In the genomic region with DNA sequence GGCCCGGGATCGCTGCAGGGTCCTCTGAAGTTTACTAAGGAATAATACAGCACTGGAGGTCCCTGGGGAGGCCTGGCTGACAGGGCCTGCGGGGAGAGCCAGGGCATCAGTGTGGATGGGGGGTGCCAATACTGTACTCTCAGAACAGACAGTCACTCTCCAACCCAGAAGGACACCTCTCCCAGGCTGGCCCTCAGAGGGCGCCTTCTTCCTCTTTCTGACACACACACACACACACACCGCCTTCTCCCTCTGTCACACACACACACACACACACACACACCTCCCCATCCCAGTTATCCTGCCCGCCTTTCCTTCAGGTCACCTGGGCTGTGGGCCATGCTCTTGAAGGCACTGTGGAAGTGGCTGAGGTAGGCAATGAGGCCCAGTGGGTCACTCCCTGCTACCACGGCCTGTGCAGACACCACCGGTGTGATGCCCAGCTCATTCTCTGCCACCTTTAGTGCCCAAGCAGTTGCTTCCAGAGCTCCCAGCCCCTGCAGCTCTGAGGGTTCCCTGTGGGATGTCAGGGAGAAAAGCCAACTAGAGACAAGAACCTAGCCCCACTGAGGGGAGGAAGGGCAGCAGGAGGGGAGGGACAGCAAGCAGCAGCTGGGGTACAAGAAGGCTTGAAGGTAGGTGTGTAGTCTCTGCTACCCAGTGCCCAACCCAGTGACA, we compare ENCODE assay signal across 12 cellular contexts. TPM values are rescaled to one million over a fixed set of nuclear protein-coding genes. Genes with fewer than 3 reads are reported as not detected.
DNase-seq lines count a peak whose midpoint lies in the region; ATAC-seq and TF ChIP-seq lines count a peak whose summit lies in the region.
"Had no signal": no experiment of that assay in that cellular context is flagged by ENCODE, and none has a peak within 500 bp of the region (broad histone marks: within the 10 kb centered on the region; RNA-seq: fewer than 3 reads in every experiment).

No MANE protein-coding gene starts in this region.

- POLR2A ChIA-PET in activated CD4-positive, alpha-beta T cell treated with anti-CD3 and anti-CD28 coated beads, Interleukin-2, amount 10 ng/mL, durations not matched to agents 7 days and 5 days (lab: Charles Lee): no interaction called here

- peaks cover 3% of the 10 kb centered on the region for H3K9me3 Mint-ChIP-seq in activated CD4-positive, alpha-beta T cell treated with anti-CD3 and anti-CD28 coated beads, Interleukin-2, amount 10 ng/mL, durations not matched to agents 7 days and 5 days
- H3K9me3 Mint-ChIP-seq in stimulated activated effector memory CD8-positive, alpha-beta T cell treated with anti-CD3 and anti-CD28 coated beads, Interleukin-12 subunit alpha, Interleukin-12 subunit beta, amount 100 ng/mL, for 72 hours: no peaks in the 10 kb centered on the region

- peaks cover 44% of the 10 kb centered on the region for H3K4me1 Mint-ChIP-seq in activated CD4-positive, alpha-beta T cell treated with anti-CD3 and anti-CD28 coated beads, Interleukin-2, amount 10 ng/mL, durations not matched to agents 7 days and 5 days
- peaks cover 46% of the 10 kb centered on the region for H3K4me1 Mint-ChIP-seq in stimulated activated effector memory CD8-positive, alpha-beta T cell treated with anti-CD3 and anti-CD28 coated beads, Interleukin-12 subunit alpha, Interleukin-12 subunit beta, amount 100 ng/mL, for 72 hours

- CTCF ChIA-PET in activated CD4-positive, alpha-beta T cell treated with anti-CD3 and anti-CD28 coated beads, Interleukin-2, amount 10 ng/mL, durations not matched to agents 7 days and 5 days (lab: Charles Lee): interaction anchor here (0.5 to 9.1 kb wide), 8 partner anchors 7 to 1510 kb away, joined by 3 to 81 read pairs (median 3); a partner anchor contains a TSS

- no peak for TF ChIP-seq CTCF in choroid plexus epithelial cell (conservative IDR thresholded peaks at IDR 0.05; ENCODE audit: low read depth, low read length)

- ATAC-seq in stimulated activated effector memory CD8-positive, alpha-beta T cell treated with anti-CD3 and anti-CD28 coated beads, Interleukin-12 subunit alpha, Interleukin-12 subunit beta, amount 100 ng/mL, for 72 hours: no peak
- ATAC-seq: left cardiac atrium had no signal

- H3K36me3 Mint-ChIP-seq in activated CD4-positive, alpha-beta T cell treated with anti-CD3 and anti-CD28 coated beads, Interleukin-2, amount 10 ng/mL, durations not matched to agents 7 days and 5 days (ENCODE audit: low read depth): peaks cover 52% of the 10 kb centered on the region
- H3K36me3 Mint-ChIP-seq in stimulated activated effector memory CD8-positive, alpha-beta T cell treated with anti-CD3 and anti-CD28 coated beads, Interleukin-12 subunit alpha, Interleukin-12 subunit beta, amount 100 ng/mL, for 72 hours: peaks cover 45% of the 10 kb centered on the region

- H3K27me3 Mint-ChIP-seq in activated CD4-positive, alpha-beta T cell treated with anti-CD3 and anti-CD28 coated beads, Interleukin-2, amount 10 ng/mL, durations not matched to agents 7 days and 5 days: no peaks in the 10 kb centered on the region

- H3K4me3 Mint-ChIP-seq in activated CD4-positive, alpha-beta T cell treated with anti-CD3 and anti-CD28 coated beads, Interleukin-2, amount 10 ng/mL, durations not matched to agents 7 days and 5 days: no peak overlapping the region
- no peak overlapping the region for H3K4me3 Mint-ChIP-seq in stimulated activated effector memory CD8-positive, alpha-beta T cell treated with anti-CD3 and anti-CD28 coated beads, Interleukin-12 subunit alpha, Interleukin-12 subunit beta, amount 100 ng/mL, for 72 hours

- DNase-seq in activated CD4-positive, alpha-beta T cell treated with anti-CD3 and anti-CD28 coated beads, Interleukin-2, amount 10 ng/mL, durations not matched to agents 7 days and 5 days: no peak
- no peak for DNase-seq in activated CD4-positive, alpha-beta T cell treated with anti-CD3 and anti-CD28 coated beads for 48 hours
- DNase-seq in NCI-H82 (lab: John Stamatoyannopoulos, UW) (peak; percentile 46), choroid plexus epithelial cell (ENCODE audit: low read depth) (peak; percentile 22), middle frontal gyrus (ENCODE audit: extremely low spot score, low spot score) (no peak), NCI-H2196 treated with DMSO at 0.1 percent for 48 hours (lab: John Stamatoyannopoulos, UW; ENCODE audit: unreplicated experiment) (no peak), NCI-H187 treated with DMSO at 0.1 percent for 48 hours (lab: John Stamatoyannopoulos, UW) (no peak)
- peak in 1 of 2 donors; percentile 48 for DNase-seq in stimulated activated effector memory CD8-positive, alpha-beta T cell treated with anti-CD3 and anti-CD28 coated beads, Interleukin-12 subunit alpha, Interleukin-12 subunit beta, amount 100 ng/mL, for 72 hours (ENCODE audit: low spot score in 2 of 2)
- DNase-seq: activated CD4-positive, CD25-positive, alpha-beta regulatory T cell; left cardiac atrium; uterus had no signal

- peak overlapping the region; percentile 72 for H3K27ac Mint-ChIP-seq in activated CD4-positive, alpha-beta T cell treated with anti-CD3 and anti-CD28 coated beads, Interleukin-2, amount 10 ng/mL, durations not matched to agents 7 days and 5 days
- H3K27ac Mint-ChIP-seq in stimulated activated effector memory CD8-positive, alpha-beta T cell treated with anti-CD3 and anti-CD28 coated beads, Interleukin-12 subunit alpha, Interleukin-12 subunit beta, amount 100 ng/mL, for 72 hours: peak overlapping the region; percentile 87

- H3K4me3 ChIP-seq in choroid plexus epithelial cell (ENCODE audit: low read depth, low read length): no peak overlapping the region
- H3K4me3 ChIP-seq: esophagus muscularis mucosa, uterus had no signal

RNA-seq across cellular contexts. Expression of a gene that starts 7.5 kb away (rescaled TPM):
- 10 to 100 TPM; 13.0 to 14.0 TPM for total RNA-seq in activated CD4-positive, alpha-beta T cell treated with anti-CD3 and anti-CD28 coated beads, Interleukin-2, amount 10 ng/mL, durations not matched to agents 7 days and 5 days

RNA-seq across cellular contexts. Expression of a gene that starts 7.6 kb away (rescaled TPM):
- 10 to 100 TPM; 93.1 to 98.3 TPM for total RNA-seq in activated CD4-positive, alpha-beta T cell treated with anti-CD3 and anti-CD28 coated beads, Interleukin-2, amount 10 ng/mL, durations not matched to agents 7 days and 5 days

RNA-seq across cellular contexts. Expression of a gene that starts 7.6 kb away (rescaled TPM):
- under 1 TPM; 0.17 to 0.22 TPM for total RNA-seq in activated CD4-positive, alpha-beta T cell treated with anti-CD3 and anti-CD28 coated beads, Interleukin-2, amount 10 ng/mL, durations not matched to agents 7 days and 5 days

RNA-seq across cellular contexts. Expression of a gene that starts 35.0 kb away (rescaled TPM):
- 10 to 100 TPM; 17.6 to 19.1 TPM for total RNA-seq in activated CD4-positive, alpha-beta T cell treated with anti-CD3 and anti-CD28 coated beads, Interleukin-2, amount 10 ng/mL, durations not matched to agents 7 days and 5 days

Comparison
In these comparisons a context has a peak if more than half of its experiments do, and no peak if none do; other contexts are left out.
1. DNase-seq: peak in NCI-H82 (single experiment) and choroid plexus epithelial cell (single experiment); none in activated CD4-positive, alpha-beta T cell treated with anti-CD3 and anti-CD28 coated beads, Interleukin-2, amount 10 ng/mL, durations not matched to agents 7 days and 5 days (single experiment), activated CD4-positive, alpha-beta T cell treated with anti-CD3 and anti-CD28 coated beads for 48 hours (single experiment), middle frontal gyrus (single experiment), NCI-H2196 treated with DMSO at 0.1 percent for 48 hours (single experiment) and NCI-H187 treated with DMSO at 0.1 percent for 48 hours (single experiment).